In genomic region chr5:80245986-80246781, GRCh38 we compare ENCODE assay signal across 10 cellular contexts. TPM values are rescaled to one million over a fixed set of nuclear protein-coding genes. Genes with fewer than 3 reads are reported as not detected.
DNase-seq lines count a peak whose midpoint lies in the region; ATAC-seq, FAIRE-seq and TF ChIP-seq lines count a peak whose summit lies in the region.
"Had no signal": no experiment of that assay in that cellular context is flagged by ENCODE, and none has a peak within 500 bp of the region (broad histone marks: within the 10 kb centered on the region; RNA-seq: fewer than 3 reads in every experiment).

No MANE protein-coding gene starts in this region.

- CTCF ChIA-PET in HCT116 (lab: Charles Lee): interaction anchor here (0.6 to 1.0 kb wide), 3 partner anchors 8 to 17 kb away, joined by 3 to 4 read pairs (median 3); no protein-coding TSS in a partner anchor
- CTCF ChIA-PET in T-cell (lab: Charles Lee): interaction anchor here in 1 of 2 donors (0.6 kb wide), 3 partner anchors 10 to 50 kb away, joined by 3 read pairs; no protein-coding TSS in a partner anchor

- peaks cover 8 to 18% of the 10 kb centered on the region in 2 experiments; a peak in 3 of 4 replicates for H3K9me3 ChIP-seq in HCT116 (ENCODE audit: control insufficient read depth in 1 of 2, insufficient read depth in 1 of 2, low read depth in 1 of 2, low read length in 2 of 2)

- no peaks in the 10 kb centered on the region for H3K36me3 ChIP-seq in HCT116 (ENCODE audit: control insufficient read depth in 1 of 2, insufficient read depth in 2 of 2, low read length in 2 of 2)

- no peaks in the 10 kb centered on the region for H3K27me3 ChIP-seq in HCT116 (ENCODE audit: insufficient read depth, low read length)

- TF ChIP-seq CTCF in HCT116 (IDR thresholded peaks at IDR 0.05 in 2 of 3, conservative IDR thresholded peaks at IDR 0.05 in 1 of 3; ENCODE audit: borderline replicate concordance in 1 of 3, insufficient read depth in 1 of 3, low read depth in 2 of 3, low read length in 2 of 3): no peak
- TF ChIP-seq CTCF in fibroblast of mammary gland (conservative IDR thresholded peaks at IDR 0.05; ENCODE audit: control insufficient read depth, insufficient read depth, low read depth, low read length): no peak
- no peak for TF ChIP-seq CTCF in progenitor cell of endocrine pancreas (IDR thresholded peaks at IDR 0.05; ENCODE audit: unreplicated experiment)

- TF ChIP-seq POLR2A in HCT116 (IDR thresholded peaks at IDR 0.05; ENCODE audit: borderline replicate concordance, extremely low read depth, insufficient read depth, insufficient read length): no peak
- no peak for TF ChIP-seq POLR2A in H54 (IDR thresholded peaks at IDR 0.05; ENCODE audit: low read depth, low read length)

- DNase-seq in HCT116 (ENCODE audit: low read depth, low spot score) (no peak), T-cell (no peak), fibroblast of mammary gland (ENCODE audit: low read depth) (peak; percentile 48), progenitor cell of endocrine pancreas (ENCODE audit: low spot score, unreplicated experiment) (no peak), DMS79 (lab: John Stamatoyannopoulos, UW) (no peak), H54 (ENCODE audit: insufficient read length, low spot score) (no peak), NCI-H1105 treated with DMSO at 0.1 percent for 48 hours (lab: John Stamatoyannopoulos, UW) (no peak)
- DNase-seq: SHP77, substantia nigra had no signal

- H3K27ac Mint-ChIP-seq in T-cell (peak overlapping the region; percentile 77 to 86), progenitor cell of endocrine pancreas (peak overlapping the region; percentile 94)

- no peak for TF ChIP-seq RAD21 in HCT116 (IDR thresholded peaks at IDR 0.05; ENCODE audit: low read depth)

- peaks cover 67 to 79% (median 78%) of the 10 kb centered on the region in 3 donors for H3K4me1 Mint-ChIP-seq in T-cell
- peaks cover 50% of the 10 kb centered on the region for H3K4me1 Mint-ChIP-seq in progenitor cell of endocrine pancreas (ENCODE audit: low read depth)

- intact Hi-C loops in HCT116 (cut with micrococcal nuclease): no loop called here

- no peak for FAIRE-seq in H54 (lab: Jason Lieb, UNC)

- no peaks in the 10 kb centered on the region for H4K20me1 ChIP-seq in HCT116 (ENCODE audit: insufficient read depth)

- peaks cover 5 to 14% (median 7%) of the 10 kb centered on the region in 3 donors for H3K9me3 Mint-ChIP-seq in T-cell
- H3K9me3 Mint-ChIP-seq in progenitor cell of endocrine pancreas (ENCODE audit: low read depth): peaks cover 13% of the 10 kb centered on the region

- no TSS peak for BruUV-seq in HCT116 (replicated peaks; lab: Mats Ljungman, UMichigan)

- POLR2A ChIA-PET in HCT116 (lab: Charles Lee) (interaction anchor here (1.2 to 3.4 kb wide), 2 partner anchors 7 to 10 kb away, joined by 6 to 45 read pairs; partner anchors contain the start of gene SERINC5), T-cell (lab: Charles Lee) (interaction anchor here (0.5 to 0.6 kb wide), 6 partner anchors 10 to 76 kb away, joined by 3 to 8 read pairs (median 5); no protein-coding TSS in a partner anchor)

- ATAC-seq in HCT116 (no peak), T-cell (replicated peaks in 1 of 4) (peak in 1 of 4 experiments; percentile 23), GM21723 (IDR thresholded peaks at IDR 0.05; ENCODE audit: unreplicated experiment) (no peak)

- H3K79me2 ChIP-seq in HCT116 (ENCODE audit: insufficient read depth, low read length): peaks cover 31% of the 10 kb centered on the region

- H3K4me3 ChIP-seq in HCT116 (replicated peaks in 1 of 2; ENCODE audit: low read depth in 1 of 2, low read length in 2 of 2) (peak overlapping the region in 1 of 2 experiments; percentile 46; a peak in 1 of 4 replicates), fibroblast of mammary gland (ENCODE audit: control insufficient read depth, low read depth, low read length) (no peak overlapping the region)

- H3K4me1 ChIP-seq in HCT116 (ENCODE audit: control insufficient read depth in 1 of 2, insufficient read depth in 2 of 2, low read length in 2 of 2): peaks cover 33 to 34% of the 10 kb centered on the region in 2 experiments

- RAD21 ChIA-PET in HCT116 (lab: Charles Lee; ENCODE audit: low non-redundant PET in 1 of 2, low total read pairs in 2 of 2, uncharacterized antibody in 2 of 2, unreplicated experiment in 2 of 2): interaction anchor here in 1 of 2 experiments (1.4 kb wide), 1 partner anchor 9 kb away, joined by 4 read pairs; the partner anchor contains the start of gene SERINC5

- no peak overlapping the region for H2AFZ ChIP-seq in HCT116 (ENCODE audit: low read depth, low read length, poor library complexity, severe bottlenecking)

- peaks cover 46% of the 10 kb centered on the region for H3K36me3 Mint-ChIP-seq in T-cell
- peaks cover 26% of the 10 kb centered on the region for H3K36me3 Mint-ChIP-seq in progenitor cell of endocrine pancreas (ENCODE audit: insufficient read depth)

- H3K9me2 ChIP-seq in HCT116 (ENCODE audit: insufficient read depth): no peaks in the 10 kb centered on the region

- H3K4me3 Mint-ChIP-seq in T-cell: peak overlapping the region; percentile 26 to 66 (median 63)
- peak overlapping the region; percentile 41 for H3K4me3 Mint-ChIP-seq in progenitor cell of endocrine pancreas (ENCODE audit: low read depth)

- H3K9ac ChIP-seq in HCT116 (ENCODE audit: low read length): peak overlapping the region; percentile 49; the same call in 1 of the 2 replicates

- no peaks in the 10 kb centered on the region for H3K27me3 Mint-ChIP-seq in T-cell
- H3K27me3 Mint-ChIP-seq in progenitor cell of endocrine pancreas: no peaks in the 10 kb centered on the region

- peak overlapping the region; percentile 34; the same call in 1 of the 2 replicates for H3K27ac ChIP-seq in HCT116 (ENCODE audit: low read depth, low read length)

- peak overlapping the region; percentile 74 for H3K4me2 ChIP-seq in HCT116 (ENCODE audit: low read length)

TF ChIP-seq in HCT116, 20 proteins besides CTCF, POLR2A, EP300 and RAD21:
- no peak for TF ChIP-seq CEBPB (IDR thresholded peaks at IDR 0.05; ENCODE audit: low read depth)
- TF ChIP-seq ZBTB33 (IDR thresholded peaks at IDR 0.05; ENCODE audit: extremely low read depth, insufficient replicate concordance, low read length): no peak
- no peak for TF ChIP-seq SP1 (IDR thresholded peaks at IDR 0.05; ENCODE audit: low read depth)
- no peak for TF ChIP-seq REST (IDR thresholded peaks at IDR 0.05; ENCODE audit: low read depth)
- no peak for TF ChIP-seq SRF (IDR thresholded peaks at IDR 0.05; ENCODE audit: low read depth)
- TF ChIP-seq EGR1 (IDR thresholded peaks at IDR 0.05; ENCODE audit: low read depth): no peak

RNA-seq across cellular contexts. Expression of gene SERINC5, which starts 9.7 kb away (rescaled TPM):
- total RNA-seq in HCT116 (2021; ENCODE audit: unreplicated experiment): 39.3 TPM
- polyA plus RNA-seq in HCT116 (2012): 13.5 and 15.3 TPM in 2 replicates
- 100 to 1,000 TPM; 109 to 170 (median 112) TPM for total RNA-seq in T-cell
- 174 and 198 TPM in 2 replicates for total RNA-seq in progenitor cell of endocrine pancreas
